8 cellular contexts compared by ENCODE assay signal in the genomic region with DNA sequence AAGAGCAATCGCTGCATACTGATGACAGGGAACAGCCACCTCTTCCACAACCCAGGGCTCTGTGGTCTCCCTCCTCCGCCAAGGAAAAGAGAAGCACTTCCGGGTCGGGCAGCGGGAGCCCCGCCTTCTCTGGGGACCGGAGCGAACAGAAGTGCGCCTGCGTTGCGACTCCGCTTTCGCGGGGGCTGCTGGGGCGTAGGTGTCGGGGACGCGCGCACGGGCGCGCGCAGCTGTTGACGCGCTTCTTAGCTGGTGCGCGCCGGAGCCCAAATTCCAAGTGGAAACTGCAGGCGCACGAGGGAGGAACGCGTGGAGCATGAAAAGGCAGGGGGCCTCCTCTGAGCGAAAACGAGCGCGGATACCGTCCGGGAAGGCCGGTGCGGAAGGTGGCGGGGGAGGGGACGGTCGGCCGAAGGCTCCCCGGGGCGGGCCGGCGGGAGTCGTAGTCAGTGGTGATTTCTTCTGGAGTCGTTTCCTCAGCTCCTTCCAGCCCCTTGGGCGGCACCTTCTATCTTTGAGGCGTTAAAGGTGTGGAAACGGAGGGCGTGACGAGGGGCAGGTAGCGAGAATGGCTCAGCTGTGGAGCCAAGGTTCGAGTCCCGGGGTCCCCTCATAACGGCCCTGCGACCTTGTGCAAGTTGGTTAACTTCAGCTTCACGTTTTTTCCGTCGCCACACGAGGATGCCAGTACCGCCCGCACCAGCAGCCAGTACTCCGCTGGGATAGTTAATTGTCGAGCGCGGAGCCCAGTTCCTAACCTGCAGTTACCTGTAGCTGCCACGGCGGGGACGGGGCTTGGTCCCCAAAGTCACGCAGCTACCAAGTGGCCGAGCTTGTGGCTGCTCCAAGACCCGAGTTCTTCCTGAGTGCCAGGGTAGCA. TPM values are rescaled to one million over a fixed set of nuclear protein-coding genes. Genes with fewer than 3 reads are reported as not detected.
DNase-seq lines count a peak whose midpoint lies in the region; ATAC-seq and TF ChIP-seq lines count a peak whose summit lies in the region.

A gene (minus strand): TSS at position 95 of the 880 bp plus-strand sequence. CDS start 78 bp downstream, at position 17.
A gene with protein sequence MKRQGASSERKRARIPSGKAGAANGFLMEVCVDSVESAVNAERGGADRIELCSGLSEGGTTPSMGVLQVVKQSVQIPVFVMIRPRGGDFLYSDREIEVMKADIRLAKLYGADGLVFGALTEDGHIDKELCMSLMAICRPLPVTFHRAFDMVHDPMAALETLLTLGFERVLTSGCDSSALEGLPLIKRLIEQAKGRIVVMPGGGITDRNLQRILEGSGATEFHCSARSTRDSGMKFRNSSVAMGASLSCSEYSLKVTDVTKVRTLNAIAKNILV (plus strand): TSS at position 202 of the 880 bp plus-strand sequence. CDS start 115 bp downstream, at position 317.

- no peaks in the 10 kb centered on the region for H3K9me3 ChIP-seq in lower lobe of right lung

- peaks cover 31% of the 10 kb centered on the region for H3K36me3 ChIP-seq in lower lobe of right lung

- peak; percentile 42 for TF ChIP-seq CTCF in lower lobe of right lung (IDR thresholded peaks at IDR 0.05)

- peak; percentile 61 for ATAC-seq in GM19468 (IDR thresholded peaks at IDR 0.05; ENCODE audit: extremely low read depth, unreplicated experiment)
- peak; percentile 97 to 98 for ATAC-seq in lower lobe of right lung

- intact Hi-C loops in lower lobe of right lung (cut with DNase I), result no loop called here

- DNase-seq in COLO668 (lab: John Stamatoyannopoulos, UW; ENCODE audit: unreplicated experiment), result peak; percentile 96
- DNase-seq in HS-5 (ENCODE audit: low read depth), result peak; percentile 88
- peak; percentile 79 for DNase-seq in NK-92 (lab: John Stamatoyannopoulos, UW; ENCODE audit: unreplicated experiment)
- DNase-seq in activated CD8-positive, alpha-beta memory T cell treated with anti-CD3 and anti-CD28 coated beads for 1 hour (ENCODE audit: extremely low read depth in 1 of 2, low read depth in 1 of 2), result peak; percentile 86 to 90
- DNase-seq in effector CD4-positive, alpha-beta T cell, result peak; percentile 94
- peak; percentile 98 for DNase-seq in lower lobe of right lung
- peak; percentile 90 to 94 (median 92) for DNase-seq in stimulated activated CD4-positive, alpha-beta T cell treated with anti-CD3 and anti-CD28 coated beads, TNF-alpha, amount 100 ng/mL, for 24 hours (ENCODE audit: low read depth in 3 of 3)

- H3K27me3 ChIP-seq in lower lobe of right lung (ENCODE audit: low read depth), result no peaks in the 10 kb centered on the region

- H3K27ac ChIP-seq in lower lobe of right lung, result peak within 1 kb of the TSS; percentile 94

- peak within 1 kb of the TSS; percentile 98 for H3K4me3 ChIP-seq in lower lobe of right lung

- peaks cover 38% of the 10 kb centered on the region for H3K4me1 ChIP-seq in lower lobe of right lung

RNA-seq across cellular contexts. Expression of the first gene that starts in this region (rescaled TPM):
- total RNA-seq in lower lobe of right lung, result 33.1 TPM

RNA-seq across cellular contexts. Expression of the second gene that starts in this region (rescaled TPM):
- total RNA-seq in lower lobe of right lung, result 16.4 TPM

Comparison
In these comparisons a context has a peak if more than half of its experiments do, and no peak if none do; other contexts are left out.
1. Peak in every context shown above with its lines: DNase-seq, ATAC-seq, H3K4me3 ChIP-seq and H3K27ac ChIP-seq.